18 cellular contexts compared by ENCODE assay signal in the genomic region with DNA sequence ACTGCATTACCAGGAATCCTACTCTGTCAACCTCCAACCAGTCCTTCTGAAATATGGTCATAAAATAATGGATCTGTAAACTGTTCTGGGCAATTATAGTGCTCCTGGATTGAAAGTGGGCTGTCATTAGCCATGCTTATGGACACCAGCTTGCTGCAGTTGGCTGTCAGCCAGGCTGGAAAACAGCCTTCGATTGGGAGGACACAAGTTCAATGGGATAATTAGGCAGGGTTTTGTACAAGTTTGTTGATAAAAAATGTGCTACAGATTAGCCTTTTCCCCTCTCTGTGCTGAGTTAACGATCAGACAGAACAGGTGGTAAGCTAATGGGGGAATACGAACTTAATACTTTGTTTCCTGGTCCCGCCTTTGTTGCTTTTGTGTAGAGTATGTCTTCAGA.
DNase-seq lines count a peak whose midpoint lies in the region; ATAC-seq, FAIRE-seq and TF ChIP-seq lines count a peak whose summit lies in the region.
"Had no signal": no experiment of that assay in that cellular context is flagged by ENCODE, and none has a peak within 500 bp of the region (broad histone marks: within the 10 kb centered on the region; RNA-seq: fewer than 3 reads in every experiment).

No MANE protein-coding gene starts in this region.

- no peak overlapping the region for H3K27ac ChIP-seq in K562 (ENCODE audit: extremely low read depth, low read depth, low read length)

- in situ Hi-C loops in K562 (cut with MboI): no loop called here

- CTCF ChIA-PET in K562 (lab: Yijun Ruan, JAX; ENCODE audit: low intra/inter-chr PET ratio): no interaction called here

- no peaks in the 10 kb centered on the region for H3K36me3 ChIP-seq in K562 (ENCODE audit: control insufficient read depth, insufficient read depth, low read length)
- H3K36me3 ChIP-seq: HAP-1 had no signal

- TF ChIP-seq EP300 in K562 (IDR thresholded peaks at IDR 0.05; ENCODE audit: low read length): no peak

- no peak overlapping the region for H3K4me3 Mint-ChIP-seq in mesothelial cell of epicardium
- H3K4me3 Mint-ChIP-seq: activated T-helper 17 cell treated with anti-CD3 and anti-CD28 coated beads, Interleukin-2, amount 50 U/mL, for 72 hours; IgD-negative memory B cell; naive thymus-derived CD8-positive, alpha-beta T cell had no signal

- no peaks in the 10 kb centered on the region for H3K9me3 ChIP-seq in K562 (replicated peaks; ENCODE audit: control insufficient read depth, insufficient read depth, low read depth, low read length)
- H3K9me3 ChIP-seq: HAP-1 had no signal

- no peak overlapping the region for H2AFZ ChIP-seq in K562 (ENCODE audit: low read depth, low read length)

- no peaks in the 10 kb centered on the region for H3K79me2 ChIP-seq in K562 (ENCODE audit: control insufficient read depth, insufficient read depth, low read length)

- 2% methylated on average over 4 of the region's 4 CpGs for WGBS in K562 (ENCODE audit: insufficient coverage, low coverage, missing lambda C conversion rate)

- peaks cover 5% of the 10 kb centered on the region for H3K27me3 Mint-ChIP-seq in mesothelial cell of epicardium (ENCODE audit: low read depth)

- no peaks in the 10 kb centered on the region for H4K20me1 ChIP-seq in K562 (replicated peaks; ENCODE audit: control insufficient read depth, insufficient read depth, low read length)

- no peak overlapping the region for H3K27ac Mint-ChIP-seq in mesothelial cell of epicardium
- H3K27ac Mint-ChIP-seq: activated T-helper 17 cell treated with anti-CD3 and anti-CD28 coated beads, Interleukin-2, amount 50 U/mL, for 72 hours; IgD-negative memory B cell; naive thymus-derived CD8-positive, alpha-beta T cell had no signal

- H3K4me1 ChIP-seq in K562 (replicated peaks in 1 of 2; ENCODE audit: control insufficient read depth in 2 of 2, insufficient read depth in 2 of 2, low read length in 2 of 2): no peaks in the 10 kb centered on the region
- H3K4me1 ChIP-seq: Caco-2, HAP-1 had no signal

- POLR2A ChIA-PET in K562 (lab: Yijun Ruan, JAX): no interaction called here

- intact Hi-C loops in K562 (cut with micrococcal nuclease): no loop called here

- H3K9ac ChIP-seq in K562 (ENCODE audit: insufficient read depth in 1 of 2, low read depth in 2 of 2, low read length in 2 of 2): no peak overlapping the region

- no peak overlapping the region for H3K4me2 ChIP-seq in K562 (ENCODE audit: insufficient read depth, low read length)

- H3K9me1 ChIP-seq in K562 (ENCODE audit: control insufficient read depth, insufficient read depth, low read length): no peaks in the 10 kb centered on the region

- no peak for TF ChIP-seq CTCF in K562 (IDR thresholded peaks at IDR 0.05 in 2 of 3, conservative IDR thresholded peaks at IDR 0.05 in 1 of 3; ENCODE audit: insufficient read depth in 2 of 3, low read depth in 1 of 3, low read length in 3 of 3)
- TF ChIP-seq CTCF in mesothelial cell of epicardium (IDR thresholded peaks at IDR 0.05; ENCODE audit: unreplicated experiment): no peak

- ATAC-seq in K562 (no peak), HG02571 (IDR thresholded peaks at IDR 0.05; ENCODE audit: unreplicated experiment) (no peak), GM18520 (IDR thresholded peaks at IDR 0.05; ENCODE audit: unreplicated experiment) (no peak)
- ATAC-seq: activated T-helper 17 cell treated with anti-CD3 and anti-CD28 coated beads, Interleukin-2, amount 50 U/mL, for 72 hours; naive thymus-derived CD8-positive, alpha-beta T cell; PC-3; stimulated activated naive CD8-positive, alpha-beta T cell treated with anti-CD3 and anti-CD28 coated beads, Interleukin-15, Interleukin-2, amounts not matched to agents 100 U/mL and 50 U/mL, for 24 hours had no signal

- TF ChIP-seq RAD21 in K562 (CRISPR knock-in tag; conservative IDR thresholded peaks at IDR 0.05 in 1 of 2, IDR thresholded peaks at IDR 0.05 in 1 of 2): no peak

- no peak overlapping the region for H3K4me3 ChIP-seq in K562
- H3K4me3 ChIP-seq: HAP-1 had no signal

- no peak for TF ChIP-seq POLR2A in K562 (conservative IDR thresholded peaks at IDR 0.05)

- peaks cover 11% of the 10 kb centered on the region for H3K4me1 Mint-ChIP-seq in mesothelial cell of epicardium
- H3K4me1 Mint-ChIP-seq: activated T-helper 17 cell treated with anti-CD3 and anti-CD28 coated beads, Interleukin-2, amount 50 U/mL, for 72 hours; IgD-negative memory B cell; naive thymus-derived CD8-positive, alpha-beta T cell had no signal

- H3K27me3 ChIP-seq in K562 (ENCODE audit: control insufficient read depth in 2 of 2, insufficient read depth in 2 of 2, low read length in 2 of 2): no peaks in the 10 kb centered on the region

- DNase-seq in DMS153 (lab: John Stamatoyannopoulos, UW): peak; percentile 89
- DNase-seq in NCI-H1436 (lab: John Stamatoyannopoulos, UW): peak; percentile 94
- DNase-seq in NCI-H446 treated with DMSO at 0.1 percent for 48 hours (lab: John Stamatoyannopoulos, UW): peak; percentile 73
- DNase-seq in K562 (ENCODE audit: extremely low read depth in 1 of 4, low spot score in 3 of 4): no peak
- no peak for DNase-seq in mesothelial cell of epicardium (ENCODE audit: low spot score in 2 of 2, unreplicated experiment in 2 of 2)
- no peak for DNase-seq in dedifferentiated amniotic fluid mesenchymal stem cell (ENCODE audit: extremely low spot score)
- DNase-seq: amniotic stem cell; Caco-2; naive thymus-derived CD8-positive, alpha-beta T cell; PC-3; stimulated activated naive CD8-positive, alpha-beta T cell treated with anti-CD3 and anti-CD28 coated beads, Interleukin-15, Interleukin-2, amounts not matched to agents 100 U/mL and 50 U/mL, for 24 hours; SW 1271 had no signal

- peaks cover 18% of the 10 kb centered on the region for H3K36me3 Mint-ChIP-seq in mesothelial cell of epicardium

- no TSS peak for BruUV-seq in K562 (replicated peaks; lab: Mats Ljungman, UMichigan)

- peaks cover 32% of the 10 kb centered on the region for H3K9me3 Mint-ChIP-seq in mesothelial cell of epicardium

- no peak for FAIRE-seq in K562 (lab: Jason Lieb, UNC)
- FAIRE-seq: frontal cortex had no signal

TF ChIP-seq in K562, 482 proteins besides CTCF, POLR2A, EP300 and RAD21:
- TF ChIP-seq, protein P1, sequence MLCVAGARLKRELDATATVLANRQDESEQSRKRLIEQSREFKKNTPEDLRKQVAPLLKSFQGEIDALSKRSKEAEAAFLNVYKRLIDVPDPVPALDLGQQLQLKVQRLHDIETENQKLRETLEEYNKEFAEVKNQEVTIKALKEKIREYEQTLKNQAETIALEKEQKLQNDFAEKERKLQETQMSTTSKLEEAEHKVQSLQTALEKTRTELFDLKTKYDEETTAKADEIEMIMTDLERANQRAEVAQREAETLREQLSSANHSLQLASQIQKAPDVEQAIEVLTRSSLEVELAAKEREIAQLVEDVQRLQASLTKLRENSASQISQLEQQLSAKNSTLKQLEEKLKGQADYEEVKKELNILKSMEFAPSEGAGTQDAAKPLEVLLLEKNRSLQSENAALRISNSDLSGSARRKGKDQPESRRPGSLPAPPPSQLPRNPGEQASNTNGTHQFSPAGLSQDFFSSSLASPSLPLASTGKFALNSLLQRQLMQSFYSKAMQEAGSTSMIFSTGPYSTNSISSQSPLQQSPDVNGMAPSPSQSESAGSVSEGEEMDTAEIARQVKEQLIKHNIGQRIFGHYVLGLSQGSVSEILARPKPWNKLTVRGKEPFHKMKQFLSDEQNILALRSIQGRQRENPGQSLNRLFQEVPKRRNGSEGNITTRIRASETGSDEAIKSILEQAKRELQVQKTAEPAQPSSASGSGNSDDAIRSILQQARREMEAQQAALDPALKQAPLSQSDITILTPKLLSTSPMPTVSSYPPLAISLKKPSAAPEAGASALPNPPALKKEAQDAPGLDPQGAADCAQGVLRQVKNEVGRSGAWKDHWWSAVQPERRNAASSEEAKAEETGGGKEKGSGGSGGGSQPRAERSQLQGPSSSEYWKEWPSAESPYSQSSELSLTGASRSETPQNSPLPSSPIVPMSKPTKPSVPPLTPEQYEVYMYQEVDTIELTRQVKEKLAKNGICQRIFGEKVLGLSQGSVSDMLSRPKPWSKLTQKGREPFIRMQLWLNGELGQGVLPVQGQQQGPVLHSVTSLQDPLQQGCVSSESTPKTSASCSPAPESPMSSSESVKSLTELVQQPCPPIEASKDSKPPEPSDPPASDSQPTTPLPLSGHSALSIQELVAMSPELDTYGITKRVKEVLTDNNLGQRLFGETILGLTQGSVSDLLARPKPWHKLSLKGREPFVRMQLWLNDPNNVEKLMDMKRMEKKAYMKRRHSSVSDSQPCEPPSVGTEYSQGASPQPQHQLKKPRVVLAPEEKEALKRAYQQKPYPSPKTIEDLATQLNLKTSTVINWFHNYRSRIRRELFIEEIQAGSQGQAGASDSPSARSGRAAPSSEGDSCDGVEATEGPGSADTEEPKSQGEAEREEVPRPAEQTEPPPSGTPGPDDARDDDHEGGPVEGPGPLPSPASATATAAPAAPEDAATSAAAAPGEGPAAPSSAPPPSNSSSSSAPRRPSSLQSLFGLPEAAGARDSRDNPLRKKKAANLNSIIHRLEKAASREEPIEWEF (CRISPR knock-in tag; IDR thresholded peaks at IDR 0.05): no peak
- TF ChIP-seq ZFPM2 (CRISPR knock-in tag; IDR thresholded peaks at IDR 0.05) (no peak), CHD1 (IDR thresholded peaks at IDR 0.05; ENCODE audit: low read length) (no peak), THRAP3 (IDR thresholded peaks at IDR 0.05; ENCODE audit: borderline replicate concordance) (no peak), MTF1 (CRISPR knock-in tag; IDR thresholded peaks at IDR 0.05; ENCODE audit: borderline replicate concordance) (0 out of 2 replicates have a peak, but pooled peaks have one; percentile 31), SIRT6 (IDR thresholded peaks at IDR 0.05; ENCODE audit: low read depth, low read length) (no peak)

Comparison
In these comparisons a context has a peak if more than half of its experiments do, and no peak if none do; other contexts are left out.
1. DNase-seq: peak in DMS153 (single experiment), NCI-H1436 (single experiment) and NCI-H446 treated with DMSO at 0.1 percent for 48 hours (single experiment); none in K562 (0 of 4), mesothelial cell of epicardium (0 of 2) and dedifferentiated amniotic fluid mesenchymal stem cell (single experiment).